Comparison of ENCODE assay signal across 20 cellular contexts in the genomic region with DNA sequence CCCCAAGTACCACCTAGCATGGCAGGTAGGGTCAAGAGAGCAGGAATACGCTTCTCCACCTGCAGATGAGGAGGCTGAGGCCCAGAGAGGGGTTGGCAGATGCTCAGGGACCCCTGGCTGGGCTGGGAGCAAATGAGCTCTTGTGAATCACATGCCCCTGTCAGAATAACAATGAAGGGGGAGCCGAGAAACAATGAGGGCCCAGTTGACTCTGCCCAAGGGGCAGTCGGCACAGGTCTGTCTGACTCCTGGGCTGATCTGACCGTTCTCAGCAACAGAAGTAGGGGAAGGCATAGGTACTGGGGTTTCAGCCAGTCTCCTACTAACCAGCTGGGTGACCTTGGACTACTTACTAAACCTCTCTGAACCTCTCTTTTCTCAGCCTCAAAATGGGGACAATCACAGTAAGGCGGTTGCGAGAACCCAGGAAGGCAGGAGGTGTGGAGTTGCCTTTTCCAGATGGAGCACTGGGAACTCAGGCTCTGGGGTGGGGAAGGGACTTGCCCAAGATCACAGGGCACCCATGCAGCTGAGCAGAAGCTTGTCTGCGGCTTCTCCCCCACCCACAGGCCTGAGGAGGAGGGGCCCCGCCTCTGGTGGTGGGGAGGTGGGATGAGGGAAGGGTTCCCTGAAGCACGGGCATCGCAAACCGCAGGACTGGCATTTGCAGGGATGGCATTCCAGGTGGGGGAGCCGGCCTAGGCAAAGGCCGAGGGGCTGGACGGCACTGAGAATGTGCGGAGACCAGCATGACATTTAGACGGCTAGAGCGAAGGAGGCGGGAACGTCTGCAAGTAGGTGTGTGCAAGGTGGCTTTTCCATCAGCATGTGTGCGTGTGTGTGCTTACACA.
DNase-seq lines count a peak whose midpoint lies in the region; ATAC-seq and TF ChIP-seq lines count a peak whose summit lies in the region.
"Had no signal": no experiment of that assay in that cellular context is flagged by ENCODE, and none has a peak within 500 bp of the region (broad histone marks: within the 10 kb centered on the region; RNA-seq: fewer than 3 reads in every experiment).

No MANE protein-coding gene starts in this region.

- no peak overlapping the region for H2BK15ac ChIP-seq in IMR-90 (ENCODE audit: low read depth, low read length)

- no peak overlapping the region for H3K27ac ChIP-seq in BLaER1 treated with 17β-estradiol and CSF1 and Interleukin-3, amounts not matched to agents 10 nM and 100 nM
- no peak overlapping the region for H3K27ac ChIP-seq in IMR-90 (ENCODE audit: insufficient read depth, low read length)
- H3K27ac ChIP-seq in gastrocnemius medialis, result peak overlapping the region; percentile 93 to 98 (median 96)
- H3K27ac ChIP-seq: A549 had no signal

- H3K79me1 ChIP-seq in IMR-90 (ENCODE audit: low read depth in 1 of 2, low read length in 2 of 2), result no peaks in the 10 kb centered on the region

- peak overlapping the region in 4 of 11 experiments; percentile 9 to 42 (median 21); a peak in 2 of 22 replicates for H3K9ac ChIP-seq in BLaER1 treated with 17β-estradiol and CSF1 and Interleukin-3, amounts not matched to agents 10 nM and 100 nM
- no peak overlapping the region for H3K9ac ChIP-seq in IMR-90 (ENCODE audit: low read depth, low read length)
- H3K9ac ChIP-seq in iPS-15b (ENCODE audit: low read depth, low read length), result peak overlapping the region; percentile 24
- H3K9ac ChIP-seq: SK-N-SH had no signal

- intact Hi-C loops in IMR-90 (cut with micrococcal nuclease), result no loop called here
- intact Hi-C loops in gastrocnemius medialis (cut with DNase I; ENCODE audit: low total_unique reads), result loop anchor here (2.0 to 10.0 kb wide), 2 partner anchors 162 to 376 kb away; partner anchors contain the start of gene MN1

- H4K91ac ChIP-seq in IMR-90 (ENCODE audit: insufficient read depth, low read depth, low read length), result no peak overlapping the region

- BruUV-seq in IMR-90 (replicated peaks; lab: Mats Ljungman, UMichigan), result no TSS peak

- no peaks in the 10 kb centered on the region for H4K20me1 ChIP-seq in BLaER1 treated with 17β-estradiol and CSF1 and Interleukin-3, amounts not matched to agents 10 nM and 100 nM
- no peaks in the 10 kb centered on the region for H4K20me1 ChIP-seq in IMR-90 (ENCODE audit: insufficient read depth, low read length)

- H3K9me1 ChIP-seq in IMR-90 (ENCODE audit: insufficient read depth, low read length), result no peaks in the 10 kb centered on the region

- H2BK120ac ChIP-seq in IMR-90 (ENCODE audit: low read depth, low read length), result no peak overlapping the region

- no peak overlapping the region for H2AFZ ChIP-seq in IMR-90 (replicated peaks; ENCODE audit: low read length, poor library complexity)

- H2AK5ac ChIP-seq in IMR-90 (ENCODE audit: low read depth, low read length), result no peak overlapping the region

- TF ChIP-seq POLR2A in IMR-90 (IDR thresholded peaks at IDR 0.05; ENCODE audit: low read depth, low read length) (no peak), gastrocnemius medialis (IDR thresholded peaks at IDR 0.05) (no peak)

- dilution Hi-C loops in IMR-90 (cut with HindIII; ENCODE audit: low sequenced_read_pairs, unreplicated experiment), result no loop called here

- H3K9me3 ChIP-seq in BLaER1 treated with 17β-estradiol and CSF1 and Interleukin-3, amounts not matched to agents 10 nM and 100 nM (replicated peaks in 1 of 11), result no peaks in the 10 kb centered on the region
- H3K9me3 ChIP-seq in IMR-90 (ENCODE audit: control insufficient read depth, insufficient read depth, low read length) (peaks cover 1% of the 10 kb centered on the region; the same call in 1 of the 2 replicates), iPS-15b (ENCODE audit: control insufficient read depth, insufficient read depth, low read length) (no peaks in the 10 kb centered on the region), gastrocnemius medialis (no peaks in the 10 kb centered on the region)
- H3K9me3 ChIP-seq: A549, SK-N-SH had no signal

- ATAC-seq in IMR-90 (ENCODE audit: low read depth) (no peak), gastrocnemius medialis (no peak)
- ATAC-seq: A549, HCT116 had no signal

- peak overlapping the region; percentile 31 for H2AK9ac ChIP-seq in IMR-90 (replicated peaks; ENCODE audit: low read depth, low read length, poor library complexity)

- H3K4ac ChIP-seq in IMR-90 (ENCODE audit: low read depth, low read length), result no peak overlapping the region

- DNase-seq in IMR-90, result no peak
- DNase-seq in gastrocnemius medialis, result no peak
- DNase-seq in NCI-H2107 treated with DMSO at 0.1 percent for 48 hours (lab: John Stamatoyannopoulos, UW; ENCODE audit: unreplicated experiment), result no peak
- no peak for DNase-seq in GM10248 (ENCODE audit: extremely low spot score)
- DNase-seq in stimulated activated CD4-positive, alpha-beta T cell treated with anti-CD3 and anti-CD28 coated beads, Interleukin-2, amount 100 ng/mL, for 48 hours, result no peak
- DNase-seq: C1 segment of cervical spinal cord; CD8-positive, alpha-beta memory T cell; DMS53; KG1; MV-4-11; NCI-H1694 treated with DMSO at 0.1 percent for 48 hours; NCI-H510A; NCI-H748 treated with DMSO at 0.1 percent for 48 hours; OCI-M1; SHP77; SK-N-SH had no signal

- TF ChIP-seq RAD21 in IMR-90 (IDR thresholded peaks at IDR 0.05; ENCODE audit: low read length), result no peak

- CTCF ChIA-PET in IMR-90 (lab: Yijun Ruan, JAX) (no interaction called here), GM10248 (lab: Yijun Ruan, JAX) (no interaction called here)

- no peaks in the 10 kb centered on the region for H3K27me3 ChIP-seq in BLaER1 treated with 17β-estradiol and CSF1 and Interleukin-3, amounts not matched to agents 10 nM and 100 nM
- H3K27me3 ChIP-seq in IMR-90 (ENCODE audit: control insufficient read depth, insufficient read depth, low read length) (peaks cover 44% of the 10 kb centered on the region), iPS-15b (ENCODE audit: control insufficient read depth, insufficient read depth, low read length) (peaks cover 17% of the 10 kb centered on the region), gastrocnemius medialis (no peaks in the 10 kb centered on the region)

- POLR2A ChIA-PET in IMR-90 (lab: Charles Lee; ENCODE audit: unreplicated experiment), result no interaction called here
- POLR2A ChIA-PET in GM10248 (lab: Yijun Ruan, JAX), result no interaction called here

- H4K8ac ChIP-seq in IMR-90 (ENCODE audit: low read depth in 2 of 2, low read length in 2 of 2), result no peak overlapping the region

- no peak overlapping the region for H3K56ac ChIP-seq in IMR-90 (ENCODE audit: extremely low read depth, insufficient read depth, low read length)

- H3K4me3 ChIP-seq in BLaER1 treated with 17β-estradiol and CSF1 and Interleukin-3, amounts not matched to agents 10 nM and 100 nM, result no peak overlapping the region
- H3K4me3 ChIP-seq in IMR-90 (ENCODE audit: insufficient read depth, low read depth, low read length), result no peak overlapping the region
- H3K4me3 ChIP-seq in iPS-15b (ENCODE audit: low read depth, low read length), result no peak overlapping the region
- no peak overlapping the region for H3K4me3 ChIP-seq in gastrocnemius medialis
- H3K4me3 ChIP-seq: A549 had no signal

- peak overlapping the region; percentile 64 to 79 (median 73); a peak in 21 of 22 replicates for H3K4me2 ChIP-seq in BLaER1 treated with 17β-estradiol and CSF1 and Interleukin-3, amounts not matched to agents 10 nM and 100 nM
- H3K4me2 ChIP-seq in IMR-90 (ENCODE audit: low read depth, low read length), result no peak overlapping the region
- H3K4me2 ChIP-seq: A549, SK-N-SH had no signal

- H3K36me3 ChIP-seq in BLaER1 treated with 17β-estradiol and CSF1 and Interleukin-3, amounts not matched to agents 10 nM and 100 nM, result no peaks in the 10 kb centered on the region
- H3K36me3 ChIP-seq in IMR-90 (ENCODE audit: control insufficient read depth, insufficient read depth, low read length), result no peaks in the 10 kb centered on the region
- no peaks in the 10 kb centered on the region for H3K36me3 ChIP-seq in iPS-15b (ENCODE audit: control insufficient read depth, insufficient read depth, low read length)
- no peaks in the 10 kb centered on the region for H3K36me3 ChIP-seq in gastrocnemius medialis

- H3K14ac ChIP-seq in IMR-90 (replicated peaks; ENCODE audit: low read depth, low read length), result no peak overlapping the region

- no peak overlapping the region for H4K5ac ChIP-seq in IMR-90 (ENCODE audit: low read depth, low read length)

- no CpG with 5 or more reads among the region's 20 CpGs for WGBS in IMR-90 (ENCODE audit: extremely low coverage in 2 of 2, insufficient read length in 1 of 2), 2 experiments

- TF ChIP-seq CTCF in IMR-90 (conservative IDR thresholded peaks at IDR 0.05; ENCODE audit: low read depth, low read length) (no peak), gastrocnemius medialis (IDR thresholded peaks at IDR 0.05 in 4 of 5, conservative IDR thresholded peaks at IDR 0.05 in 1 of 5) (no peak), GM10248 (IDR thresholded peaks at IDR 0.05; ENCODE audit: control extremely low read depth, extremely low read depth, low read depth, missing control alignments) (no peak)

- in situ Hi-C loops in IMR-90 (cut with MboI; ENCODE audit: low sequenced_read_pairs), result no loop called here
- in situ Hi-C loops in gastrocnemius medialis (cut with MboI; ENCODE audit: low sequenced_read_pairs in 4 of 4), result loop anchor here in 2 of 4 donors (10.0 to 25.0 kb wide), 2 partner anchors 146 to 149 kb away; no protein-coding TSS in a partner anchor

- H3K4me1 ChIP-seq in BLaER1 treated with 17β-estradiol and CSF1 and Interleukin-3, amounts not matched to agents 10 nM and 100 nM, result peaks cover 13 to 60% (median 41%) of the 10 kb centered on the region in 10 experiments; a peak in 19 of 20 replicates
- H3K4me1 ChIP-seq in IMR-90 (ENCODE audit: control insufficient read depth, insufficient read depth, low read length) (peaks cover 2% of the 10 kb centered on the region; the same call in 1 of the 2 replicates), iPS-15b (ENCODE audit: control insufficient read depth, insufficient read depth, low read length) (peaks cover 31% of the 10 kb centered on the region), gastrocnemius medialis (peaks cover 57 to 70% of the 10 kb centered on the region in 2 donors)
- H3K4me1 ChIP-seq: A549 had no signal

- no peak overlapping the region for H3K23ac ChIP-seq in IMR-90 (ENCODE audit: low read depth, low read length)

- no peak overlapping the region for H2BK20ac ChIP-seq in IMR-90 (ENCODE audit: low read depth, low read length)

- no peak overlapping the region for H3K18ac ChIP-seq in IMR-90 (ENCODE audit: low read depth, low read length)

- H2BK5ac ChIP-seq in IMR-90 (ENCODE audit: low read depth, low read length, poor library complexity, severe bottlenecking), result no peak overlapping the region

TF ChIP-seq in IMR-90, 13 proteins besides CTCF, POLR2A, EP300 and RAD21 (continues in another document):
- TF ChIP-seq FOS (IDR thresholded peaks at IDR 0.05; ENCODE audit: low read depth, low read length) (no peak), MAFK (IDR thresholded peaks at IDR 0.05; ENCODE audit: low read depth, low read length) (no peak), MXI1 (IDR thresholded peaks at IDR 0.05; ENCODE audit: borderline replicate concordance, low read depth, low read length) (no peak), NFE2L2 (IDR thresholded peaks at IDR 0.05; ENCODE audit: low read depth, low read length) (no peak), BHLHE40 (IDR thresholded peaks at IDR 0.05; ENCODE audit: low read depth, low read length) (no peak), CEBPB (IDR thresholded peaks at IDR 0.05; ENCODE audit: low read depth, low read length) (no peak), SMC3 (IDR thresholded peaks at IDR 0.05; ENCODE audit: low read depth, low read length) (no peak)

Comparison
In these comparisons a context has a peak if more than half of its experiments do, and no peak if none do; other contexts are left out.
1. H3K27ac ChIP-seq: peak in gastrocnemius medialis (4 of 4); none in BLaER1 treated with 17β-estradiol and CSF1 and Interleukin-3, amounts not matched to agents 10 nM and 100 nM (0 of 11) and IMR-90 (single experiment).